Comparison of ENCODE assay signal across 9 cellular contexts in the genomic region with DNA sequence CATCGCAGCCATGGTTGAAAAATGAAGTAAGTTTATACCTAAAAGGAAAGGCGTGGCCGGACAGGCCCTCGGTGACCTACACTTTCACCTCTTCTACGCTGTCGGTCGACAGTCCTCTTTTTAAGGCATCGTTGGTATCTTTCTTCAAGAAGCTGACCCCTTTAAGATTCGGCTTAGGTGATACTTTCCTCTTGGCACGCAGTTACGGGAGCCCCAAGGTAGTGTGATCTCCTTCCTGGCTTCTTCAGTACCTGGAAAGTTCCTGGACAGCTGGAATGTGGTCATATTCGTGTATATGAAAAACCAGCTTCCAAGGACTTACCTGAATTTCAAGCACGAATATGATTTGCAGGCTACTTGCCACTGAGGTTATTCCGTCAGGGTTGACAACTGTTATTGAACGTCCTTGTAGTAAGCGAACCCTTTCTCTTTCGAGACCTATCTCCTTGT. TPM values are rescaled to one million over a fixed set of nuclear protein-coding genes. Genes with fewer than 3 reads are reported as not detected.
DNase-seq lines count a peak whose midpoint lies in the region; ATAC-seq and TF ChIP-seq lines count a peak whose summit lies in the region.
"Had no signal": no experiment of that assay in that cellular context is flagged by ENCODE, and none has a peak within 500 bp of the region (broad histone marks: within the 10 kb centered on the region; RNA-seq: fewer than 3 reads in every experiment).

No MANE protein-coding gene starts in this region.

- H3K4me3 ChIP-seq in Panc1 (ENCODE audit: low read depth in 2 of 2, low read length in 2 of 2), result peak overlapping the region; percentile 65 to 84
- H3K4me3 ChIP-seq in esophagus (ENCODE audit: low read depth in 1 of 2, low read length in 2 of 2), result peak overlapping the region in 1 of 2 donors; percentile 65
- peak overlapping the region; percentile 77 for H3K4me3 ChIP-seq in rectal smooth muscle tissue (ENCODE audit: low read length)

- H3K9me3 ChIP-seq in Panc1 (ENCODE audit: control insufficient read depth, insufficient read depth, low read depth, low read length) (no peaks in the 10 kb centered on the region), esophagus (ENCODE audit: control insufficient read depth in 2 of 2, insufficient read depth in 1 of 2, low read depth in 1 of 2, low read length in 1 of 2) (no peaks in the 10 kb centered on the region)
- H3K9me3 ChIP-seq: mucosa of descending colon had no signal

- DNase-seq in G401 (ENCODE audit: low spot score), result peak; percentile 7
- DNase-seq in Panc1 (ENCODE audit: low read depth, low spot score), result no peak
- DNase-seq in NCI-H187 (lab: John Stamatoyannopoulos, UW), result no peak
- DNase-seq in NCI-H524 treated with DMSO at 0.1 percent for 48 hours (lab: John Stamatoyannopoulos, UW), result no peak
- DNase-seq in activated CD4-positive, CD25-positive, alpha-beta regulatory T cell treated with anti-CD3 and anti-CD28 coated beads, Interleukin-2, amount 50 U/mL, for 72 hours, result no peak

- TSS peak; percentile 92 for BruUV-seq in Panc1 (replicated peaks; lab: Mats Ljungman, UMichigan)

- no peaks in the 10 kb centered on the region for H3K36me3 ChIP-seq in Panc1 (ENCODE audit: control insufficient read depth, insufficient read depth, low read length)
- no peaks in the 10 kb centered on the region for H3K36me3 ChIP-seq in esophagus (ENCODE audit: control insufficient read depth in 2 of 2, insufficient read depth in 2 of 2, low read length in 1 of 2)
- no peaks in the 10 kb centered on the region for H3K36me3 ChIP-seq in rectal smooth muscle tissue (ENCODE audit: control insufficient read depth, insufficient read depth, low read length)

- no peaks in the 10 kb centered on the region for H3K27me3 ChIP-seq in Panc1 (ENCODE audit: control insufficient read depth, insufficient read depth, low read length)
- no peaks in the 10 kb centered on the region for H3K27me3 ChIP-seq in esophagus (ENCODE audit: control insufficient read depth in 1 of 2, insufficient read depth in 2 of 2, low read length in 2 of 2)
- no peaks in the 10 kb centered on the region for H3K27me3 ChIP-seq in rectal smooth muscle tissue (ENCODE audit: control insufficient read depth, insufficient read depth, low read length)

- peak overlapping the region; percentile 87 for H3K9ac ChIP-seq in rectal smooth muscle tissue (ENCODE audit: low read length)

- CTCF ChIA-PET in Panc1 (lab: Charles Lee), result no interaction called here

- intact Hi-C loops in Panc1 (cut with micrococcal nuclease; ENCODE audit: unreplicated experiment), result no loop called here

- ATAC-seq in Panc1, result no peak
- ATAC-seq in HG02798 (IDR thresholded peaks at IDR 0.05; ENCODE audit: poor library complexity, unreplicated experiment), result no peak

- no peak for TF ChIP-seq CTCF in Panc1 (IDR thresholded peaks at IDR 0.05)

- POLR2A ChIA-PET in Panc1 (lab: Charles Lee), result interaction anchor here (0.6 kb wide), 1 partner anchor 641 kb away, joined by 3 read pairs; no protein-coding TSS in a partner anchor

- H3K27ac ChIP-seq in Panc1 (ENCODE audit: low read length), result peak overlapping the region; percentile 85
- peak overlapping the region; percentile 98 to 100 for H3K27ac ChIP-seq in esophagus (ENCODE audit: low read depth in 2 of 2, low read length in 1 of 2)
- H3K27ac ChIP-seq in rectal smooth muscle tissue (ENCODE audit: low read depth, low read length), result peak overlapping the region; percentile 98

- in situ Hi-C loops in G401 (cut with HindIII; ENCODE audit: low sequenced_read_pairs) (no loop called here), Panc1 (cut with HindIII; ENCODE audit: low pct_unique_long_range_greater_than_20kb, low sequenced_read_pairs) (no loop called here)

- H3K4me1 ChIP-seq in Panc1 (ENCODE audit: control insufficient read depth, insufficient read depth, low read length), result peaks cover 21% of the 10 kb centered on the region
- H3K4me1 ChIP-seq in esophagus (ENCODE audit: control insufficient read depth in 2 of 2, insufficient read depth in 2 of 2, low read length in 1 of 2), result no peaks in the 10 kb centered on the region
- peaks cover 25% of the 10 kb centered on the region for H3K4me1 ChIP-seq in rectal smooth muscle tissue (ENCODE audit: control insufficient read depth, insufficient read depth, low read length)

- WGBS in esophagus, 2 donors, result 79 to 81% methylated on average over 17 of the region's 17 CpGs

RNA-seq across cellular contexts. Expression of gene SYPL1, which starts 0.9 kb away (rescaled TPM):
- total RNA-seq in G401 (2014; rRNA removed; shearing (Covaris generic)), result 25.6 and 36.4 TPM in 2 replicates
- 98.3 TPM for total RNA-seq in Panc1 (2021; ENCODE audit: unreplicated experiment)
- 59.7 TPM for polyA plus RNA-seq in Panc1 (2012; ENCODE audit: insufficient read length)
- 100 to 1,000 TPM in 1 of 2 donors, 10 to 100 TPM in 1; 66.3 to 101 TPM for polyA plus RNA-seq in esophagus
